In genomic region chr2:230713331-230714121, GRCh38 we compare ENCODE assay signal across 1 cellular context.
A peak's percentile ranks its signal among the peaks of the same experiment; 100 is the strongest.
TF ChIP-seq lines count a peak whose summit lies in the region.

No MANE protein-coding gene starts in this region.

TF ChIP-seq in GM12878, 131 proteins besides CTCF, POLR2A, EP300 and RAD21 (continued from another document):
- TF ChIP-seq PRDM15 (CRISPR knock-in tag; IDR thresholded peaks at IDR 0.05) (no peak), ESRRA (IDR thresholded peaks at IDR 0.05; ENCODE audit: low read length) (no peak), JUNB (IDR thresholded peaks at IDR 0.05) (no peak), POU2F2 (IDR thresholded peaks at IDR 0.05; ENCODE audit: borderline replicate concordance, low read depth, low read length) (no peak), NBN (IDR thresholded peaks at IDR 0.05) (peak; percentile 61; the same call in 1 of the 2 replicates), HDGF (IDR thresholded peaks at IDR 0.05) (0 out of 2 replicates have a peak, but pooled peaks have one; percentile 73), MEF2B (IDR thresholded peaks at IDR 0.05; ENCODE audit: partially characterized antibody, poor library complexity, severe bottlenecking) (peak; percentile 11), MTA3 (IDR thresholded peaks at IDR 0.05; ENCODE audit: borderline replicate concordance, low read length) (no peak), YBX1 (IDR thresholded peaks at IDR 0.05) (0 out of 2 replicates have a peak, but pooled peaks have one; percentile 34), TARDBP (IDR thresholded peaks at IDR 0.05; ENCODE audit: borderline replicate concordance) (0 out of 2 replicates have a peak, but pooled peaks have one; percentile 0), ASH2L (IDR thresholded peaks at IDR 0.05; ENCODE audit: borderline replicate concordance, low read depth) (0 out of 2 replicates have a peak, but pooled peaks have one; percentile 44), IKZF2 (IDR thresholded peaks at IDR 0.05) (peak in 1 of 2 experiments; percentile 43; a peak in 1 of 4 replicates)
TF ChIP-seq in GM12878: peak in this region for 8.
